In genomic region chrX:27890611-27891010, GRCh38 we compare ENCODE assay signal across 16 cellular contexts.
A peak's percentile ranks its signal among the peaks of the same experiment; 100 is the strongest.
DNase-seq lines count a peak whose midpoint lies in the region; ATAC-seq, FAIRE-seq and TF ChIP-seq lines count a peak whose summit lies in the region.
"Had no signal": no experiment of that assay in that cellular context is flagged by ENCODE, and none has a peak within 500 bp of the region (broad histone marks: within the 10 kb centered on the region; RNA-seq: fewer than 3 reads in every experiment).

No MANE protein-coding gene starts in this region.

- H3K36me3 ChIP-seq in RWPE2 (ENCODE audit: low read depth) (no peaks in the 10 kb centered on the region), endothelial cell of umbilical vein (ENCODE audit: control insufficient read depth in 2 of 2, extremely low read depth in 1 of 2, insufficient read depth in 2 of 2, low read length in 2 of 2) (no peaks in the 10 kb centered on the region)
- H3K36me3 ChIP-seq: left ventricle myocardium inferior, spleen had no signal

- CTCF ChIA-PET in endothelial cell of umbilical vein (lab: Charles Lee) (no interaction called here), T-cell (lab: Charles Lee) (no interaction called here)

- BruUV-seq in endothelial cell of umbilical vein (replicated peaks; lab: Mats Ljungman, UMichigan) = no TSS peak

- no peaks in the 10 kb centered on the region for H3K79me2 ChIP-seq in endothelial cell of umbilical vein (ENCODE audit: control insufficient read depth, insufficient read depth, low read length)

- no peaks in the 10 kb centered on the region for H3K27me3 Mint-ChIP-seq in T-cell
- H3K27me3 Mint-ChIP-seq: CD4-positive, CD25-positive, alpha-beta regulatory T cell; central memory CD8-positive, alpha-beta T cell had no signal

- peaks cover 3 to 8% (median 7%) of the 10 kb centered on the region in 3 donors for H3K9me3 Mint-ChIP-seq in T-cell

- no peaks in the 10 kb centered on the region for H3K9me3 ChIP-seq in RWPE2 (ENCODE audit: severe bottlenecking)
- no peaks in the 10 kb centered on the region for H3K9me3 ChIP-seq in endothelial cell of umbilical vein (replicated peaks; ENCODE audit: control insufficient read depth, insufficient read depth, low read length)
- H3K9me3 ChIP-seq: left ventricle myocardium inferior, spleen, testis had no signal

- H3K4me2 ChIP-seq in endothelial cell of umbilical vein (ENCODE audit: insufficient read depth, low read length) = peak overlapping the region; percentile 62

- H3K27ac Mint-ChIP-seq in T-cell = no peak overlapping the region
- H3K27ac Mint-ChIP-seq: CD4-positive, CD25-positive, alpha-beta regulatory T cell had no signal

- intact Hi-C loops in endothelial cell of umbilical vein (cut with micrococcal nuclease) = loop anchor here (1.0 to 10.0 kb wide), 4 partner anchors 163 to 1106 kb away; no protein-coding TSS in a partner anchor

- no peaks in the 10 kb centered on the region for H3K36me3 Mint-ChIP-seq in T-cell
- H3K36me3 Mint-ChIP-seq: CD4-positive, CD25-positive, alpha-beta regulatory T cell had no signal

- dilution Hi-C loops in endothelial cell of umbilical vein (cut with MboI; ENCODE audit: extremely low pct_ligation_motif_present, low sequenced_read_pairs) = no loop called here

- no peak overlapping the region for H3K4me3 Mint-ChIP-seq in T-cell
- H3K4me3 Mint-ChIP-seq: CD4-positive, CD25-positive, alpha-beta regulatory T cell; central memory CD8-positive, alpha-beta T cell; neural crest cell had no signal

- no peak overlapping the region for H3K4me3 ChIP-seq in RWPE2 (ENCODE audit: severe bottlenecking)
- H3K4me3 ChIP-seq in endothelial cell of umbilical vein (replicated peaks in 1 of 3; ENCODE audit: insufficient read depth in 1 of 3, low read depth in 1 of 3, low read length in 3 of 3) = no peak overlapping the region
- H3K4me3 ChIP-seq: left ventricle myocardium inferior, spleen, testis had no signal

- H3K4me1 ChIP-seq in RWPE2 (ENCODE audit: insufficient read depth, poor library complexity, severe bottlenecking) (peaks cover 6% of the 10 kb centered on the region), endothelial cell of umbilical vein (ENCODE audit: control insufficient read depth, extremely low read depth, insufficient read depth, low read length) (peaks cover 14% of the 10 kb centered on the region)
- H3K4me1 ChIP-seq: left ventricle myocardium inferior, spleen, testis had no signal

- TF ChIP-seq CTCF in RWPE2 (IDR thresholded peaks at IDR 0.05; ENCODE audit: poor library complexity, severe bottlenecking) = no peak
- no peak for TF ChIP-seq CTCF in endothelial cell of umbilical vein (IDR thresholded peaks at IDR 0.05; ENCODE audit: extremely low read depth in 1 of 2, insufficient read depth in 1 of 2, low read depth in 1 of 2, low read length in 2 of 2)

- TF ChIP-seq POLR2A in endothelial cell of umbilical vein (IDR thresholded peaks at IDR 0.05; ENCODE audit: low read depth, low read length) = no peak

- H3K27ac ChIP-seq in RWPE2 (ENCODE audit: poor library complexity, severe bottlenecking) (no peak overlapping the region), endothelial cell of umbilical vein (ENCODE audit: insufficient read depth, low read depth, low read length) (peak overlapping the region; percentile 80)
- H3K27ac ChIP-seq: left ventricle myocardium inferior, spleen, testis had no signal

- peak; percentile 82 for ATAC-seq in RWPE2 (ENCODE audit: low read depth)
- ATAC-seq in GM18873 (IDR thresholded peaks at IDR 0.05; ENCODE audit: low FRiP score, unreplicated experiment) = no peak
- no peak for ATAC-seq in T-cell (replicated peaks in 1 of 4)

- H3K9me1 ChIP-seq in endothelial cell of umbilical vein (replicated peaks; ENCODE audit: control insufficient read depth, extremely low read depth, insufficient read depth, low read length) = no peaks in the 10 kb centered on the region

- H3K4me1 Mint-ChIP-seq in T-cell = no peaks in the 10 kb centered on the region
- H3K4me1 Mint-ChIP-seq: CD4-positive, CD25-positive, alpha-beta regulatory T cell; central memory CD8-positive, alpha-beta T cell had no signal

- DNase-seq in H4 (ENCODE audit: low spot score) = peak; percentile 43
- DNase-seq in RWPE2 (ENCODE audit: low spot score) = no peak
- DNase-seq in endothelial cell of umbilical vein (ENCODE audit: low read depth, low spot score) = peak; percentile 80
- DNase-seq in myocyte (ENCODE audit: low read depth) = peak; percentile 0
- no peak for DNase-seq in effector CD8-positive, alpha-beta T cell (lab: John Stamatoyannopoulos, UW)
- DNase-seq in T-cell = no peak
- no peak for DNase-seq in T-helper 2 cell
- DNase-seq: CD4-positive, CD25-positive, alpha-beta regulatory T cell; left ventricle myocardium inferior; NCI-H2171; spleen; T-helper 1 cell; testis had no signal

- H4K20me1 ChIP-seq in endothelial cell of umbilical vein (replicated peaks; ENCODE audit: control insufficient read depth, extremely low read depth, insufficient read depth, low read length) = no peaks in the 10 kb centered on the region

- peak overlapping the region; percentile 42 for H3K9ac ChIP-seq in endothelial cell of umbilical vein (replicated peaks; ENCODE audit: extremely low read depth, insufficient read depth, low read length)

- no peak overlapping the region for H2AFZ ChIP-seq in endothelial cell of umbilical vein (ENCODE audit: low read depth, low read length)

- peak; percentile 86 for FAIRE-seq in endothelial cell of umbilical vein (lab: Jason Lieb, UNC)

- POLR2A ChIA-PET in endothelial cell of umbilical vein (lab: Charles Lee) (no interaction called here), T-cell (lab: Charles Lee) (no interaction called here)

- H3K27me3 ChIP-seq in RWPE2 (ENCODE audit: insufficient read depth, poor library complexity, severe bottlenecking) (no peaks in the 10 kb centered on the region), endothelial cell of umbilical vein (ENCODE audit: control insufficient read depth in 2 of 2, insufficient read depth in 2 of 2, low read length in 2 of 2) (no peaks in the 10 kb centered on the region)
- H3K27me3 ChIP-seq: testis had no signal

TF ChIP-seq in endothelial cell of umbilical vein, 7 proteins besides CTCF, POLR2A, EP300 and RAD21:
- TF ChIP-seq MYC (IDR thresholded peaks at IDR 0.05; ENCODE audit: low read depth, low read length) (no peak), JUN (IDR thresholded peaks at IDR 0.05; ENCODE audit: borderline replicate concordance, insufficient read depth, insufficient read length, low read depth) (peak; percentile 92), GATA2 (IDR thresholded peaks at IDR 0.05; ENCODE audit: insufficient read depth, insufficient read length, low read depth, low read length) (peak; percentile 68), POLR2AphosphoS5 (IDR thresholded peaks at IDR 0.05; ENCODE audit: insufficient read depth, low read depth, low read length) (peak; percentile 31), FOS (IDR thresholded peaks at IDR 0.05; ENCODE audit: borderline replicate concordance, insufficient read depth, low read length) (peak; percentile 81)

Comparison
In these comparisons a context has a peak if more than half of its experiments do, and no peak if none do; other contexts are left out.
1. DNase-seq: peak in H4 (single experiment), endothelial cell of umbilical vein (single experiment) and myocyte (single experiment); none in RWPE2 (single experiment), effector CD8-positive, alpha-beta T cell (single experiment), T-cell (0 of 34) and T-helper 2 cell (0 of 5).